Comparison of ENCODE assay signal across 30 cellular contexts in genomic region chr11:36996795-36997194, GRCh38.
"Had no signal": no experiment of that assay in that cellular context is flagged by ENCODE, and none has a peak within 500 bp of the region (broad histone marks: within the 10 kb centered on the region; RNA-seq: fewer than 3 reads in every experiment).

No MANE protein-coding gene starts in this region.

- ATAC-seq: activated CD8-positive, alpha-beta T cell treated with anti-CD3 and anti-CD28 coated beads for 36 hours; activated naive CD4-positive, alpha-beta T cell treated with anti-CD3 and anti-CD28 coated beads, Interleukin-2, amount 50 U/mL, for 72 hours; activated T-cell treated with anti-CD3 and anti-CD28 coated beads, Interleukin-2, amount 50 U/mL, for 4 hours; activated T-cell treated with anti-CD3 and anti-CD28 coated beads, Interleukin-2, amount 50 U/mL, for 72 hours; activated T-helper 17 cell treated with anti-CD3 and anti-CD28 coated beads, Interleukin-2, amount 50 U/mL, for 72 hours; body of pancreas had no signal

- DNase-seq: activated B cell treated with CpG ODN at 0.5 μM for 24 hours; activated CD4-positive, alpha-beta memory T cell treated with anti-CD3 and anti-CD28 coated beads for 36 hours; activated CD4-positive, alpha-beta T cell treated with anti-CD3 and anti-CD28 coated beads for 4 hours; activated CD4-positive, alpha-beta T cell treated with anti-CD3 and anti-CD28 coated beads, Interleukin-2, amount 10 ng/mL, durations not matched to agents 24 days and 14 days; activated CD4-positive, alpha-beta T cell treated with anti-CD3 and anti-CD28 coated beads, Interleukin-2, amount 50 U/mL, for 1 hour; activated CD4-positive, alpha-beta T cell treated with anti-CD3 and anti-CD28 coated beads, Interleukin-2, amount 50 U/mL, for 4 hours; activated CD4-positive, CD25-positive, alpha-beta regulatory T cell treated with anti-CD3 and anti-CD28 coated beads, Interleukin-2, amount 50 U/mL, for 72 hours; activated CD8-positive, alpha-beta memory T cell treated with anti-CD3 and anti-CD28 coated beads, Interleukin-2, amount 50 U/mL, for 4 hours; activated CD8-positive, alpha-beta T cell treated with anti-CD3 and anti-CD28 coated beads for 36 hours; activated effector memory CD4-positive, alpha-beta T cell treated with anti-CD3 and anti-CD28 coated beads, Interleukin-2, amount 50 U/mL, for 16 hours; activated gamma-delta T cell treated with Interleukin-2 at 50 U/mL for 16 hours; activated naive CD4-positive, alpha-beta T cell; activated naive CD4-positive, alpha-beta T cell treated with anti-CD3 and anti-CD28 coated beads for 36 hours; activated naive CD4-positive, alpha-beta T cell treated with anti-CD3 and anti-CD28 coated beads, Interleukin-2, amount 50 U/mL, for 16 hours; activated naive CD8-positive, alpha-beta T cell treated with anti-CD3 and anti-CD28 coated beads for 36 hours; activated T-cell treated with anti-CD3 and anti-CD28 coated beads for 4 hours; activated T-cell treated with anti-CD3 and anti-CD28 coated beads, Interleukin-2, amount 50 U/mL, for 1 hour; activated T-cell treated with anti-CD3 and anti-CD28 coated beads, Interleukin-2, amount 50 U/mL, for 4 hours; activated T-cell treated with anti-CD3 and anti-CD28 coated beads, Interleukin-2, amount 50 U/mL, for 72 hours; adrenal gland; amniotic stem cell; aorta; body of pancreas; brain microvascular endothelial cell; central memory CD4-positive, alpha-beta T cell; T-helper 1 cell; T-helper 2 cell; T-helper 9 cell had no signal
